Comparison of ENCODE assay signal across 8 cellular contexts in genomic region chr7:100270089-100270914, GRCh38. TPM values are rescaled to one million over a fixed set of nuclear protein-coding genes. Genes with fewer than 3 reads are reported as not detected.
DNase-seq lines count a peak whose midpoint lies in the region; FAIRE-seq and TF ChIP-seq lines count a peak whose summit lies in the region.
"Not testable (repeated sequence)": the region's sequence is repeated elsewhere in the genome, so short reads cannot be mapped to it uniquely, and the experiment has no call there.

No MANE protein-coding gene starts in this region.

- H3K4me1 Mint-ChIP-seq in CD4-positive, alpha-beta memory T cell = peaks cover 7 to 17% (median 12%) of the 10 kb centered on the region in 4 donors

- H3K4me1 ChIP-seq in CD4-positive, alpha-beta memory T cell (ENCODE audit: insufficient read depth, low read length); kidney (ENCODE audit: control insufficient read depth in 1 of 2, insufficient read depth in 1 of 2, low read depth in 1 of 2, low read length in 2 of 2): not testable (repeated sequence)
- H3K4me1 ChIP-seq in neutrophil (ENCODE audit: control insufficient read depth in 1 of 2, insufficient read depth in 1 of 2, low read depth in 1 of 2, low read length in 1 of 2) = peaks cover 22 to 23% of the 10 kb centered on the region in 2 experiments

- FAIRE-seq in kidney (lab: Jason Lieb, UNC) = not testable (repeated sequence)

- intact Hi-C loops in CD4-positive, alpha-beta memory T cell (cut with micrococcal nuclease) = loop anchor here (5.0 kb wide), 1 partner anchor 72 kb away; no protein-coding TSS in a partner anchor
- intact Hi-C loops in kidney (cut with DNase I) = not testable (repeated sequence)

- not testable (repeated sequence) for DNase-seq in CD4-positive, alpha-beta memory T cell; Jurkat, Clone E6-1 (ENCODE audit: low read depth, low spot score); epithelial cell of proximal tubule (ENCODE audit: low read depth)
- DNase-seq in SW480 (ENCODE audit: low spot score) (peak; percentile 41), amniotic epithelial cell (ENCODE audit: low read depth) (peak; percentile 10), kidney (peak; percentile 86), substantia nigra (lab: John Stamatoyannopoulos, UW) (peak in 33 of 49 donors; percentile 4 to 66 (median 22))

- H3K9ac ChIP-seq in kidney (ENCODE audit: low read length in 2 of 2) = peak overlapping the region in 1 of 2 donors; percentile 61

- CTCF ChIA-PET in CD4-positive, alpha-beta memory T cell (lab: Charles Lee; ENCODE audit: partially characterized antibody) = not testable (repeated sequence)

- not testable (repeated sequence) for H3K4me3 ChIP-seq in CD4-positive, alpha-beta memory T cell (ENCODE audit: low read length in 2 of 2)
- peak overlapping the region; percentile 58 for H3K4me3 ChIP-seq in Jurkat, Clone E6-1 (ENCODE audit: low read length)
- H3K4me3 ChIP-seq in epithelial cell of proximal tubule (ENCODE audit: low read depth, low read length) = peak overlapping the region; percentile 62
- peak overlapping the region; percentile 48 to 59 for H3K4me3 ChIP-seq in kidney (ENCODE audit: low read length in 2 of 2)
- peak overlapping the region; percentile 29 to 71 for H3K4me3 ChIP-seq in neutrophil (ENCODE audit: low read depth in 1 of 2, low read length in 1 of 2)

- TF ChIP-seq CTCF in epithelial cell of proximal tubule (conservative IDR thresholded peaks at IDR 0.05; ENCODE audit: low read depth, low read length); kidney (IDR thresholded peaks at IDR 0.05; ENCODE audit: borderline replicate concordance, extremely low read depth, insufficient read depth); neutrophil (IDR thresholded peaks at IDR 0.05): not testable (repeated sequence)

- H3K9me3 ChIP-seq in CD4-positive, alpha-beta memory T cell (ENCODE audit: control insufficient read depth in 1 of 2, low read length in 2 of 2); kidney (ENCODE audit: control insufficient read depth in 1 of 2, low read length in 2 of 2); neutrophil: not testable (repeated sequence)

- H3K27me3 Mint-ChIP-seq in CD4-positive, alpha-beta memory T cell = not testable (repeated sequence)

- not testable (repeated sequence) for H3K27me3 ChIP-seq in CD4-positive, alpha-beta memory T cell (ENCODE audit: insufficient read depth, low read length); neutrophil

- H3K36me3 ChIP-seq in CD4-positive, alpha-beta memory T cell (ENCODE audit: insufficient read depth, low read length); kidney (ENCODE audit: control insufficient read depth in 1 of 2, insufficient read depth in 2 of 2, low read length in 2 of 2); neutrophil: not testable (repeated sequence)

- H3K27ac ChIP-seq in CD4-positive, alpha-beta memory T cell (ENCODE audit: low read depth, low read length); neutrophil: not testable (repeated sequence)
- H3K27ac ChIP-seq in kidney (ENCODE audit: low read depth in 2 of 2, low read length in 2 of 2) = peak overlapping the region; percentile 54 to 80
- peak overlapping the region; percentile 86 for H3K27ac ChIP-seq in substantia nigra (ENCODE audit: low read depth, low read length, poor library complexity, severe bottlenecking)

- POLR2A ChIA-PET in CD4-positive, alpha-beta memory T cell (lab: Charles Lee; ENCODE audit: partially characterized antibody) = not testable (repeated sequence)

- not testable (repeated sequence) for H3K9me3 Mint-ChIP-seq in CD4-positive, alpha-beta memory T cell

- peak overlapping the region; percentile 71 to 90 (median 82) for H3K4me3 Mint-ChIP-seq in CD4-positive, alpha-beta memory T cell

- H3K36me3 Mint-ChIP-seq in CD4-positive, alpha-beta memory T cell = not testable (repeated sequence)

- H3K27ac Mint-ChIP-seq in CD4-positive, alpha-beta memory T cell = peak overlapping the region; percentile 3 to 73 (median 62)

RNA-seq across cellular contexts. Expression of gene SPDYE3, which starts 37.2 kb away (rescaled TPM):
- total RNA-seq in CD4-positive, alpha-beta memory T cell = not detected
- polyA plus RNA-seq in CD4-positive, alpha-beta memory T cell = 1 to 10 TPM; 6.3 to 9.9 TPM
- polyA plus RNA-seq in Jurkat, Clone E6-1 (2012; ENCODE audit: insufficient read depth, insufficient read length) = 8.8 TPM
- total RNA-seq in epithelial cell of proximal tubule (not detected in 2 replicates), kidney (not detected)
- not detected for polyA plus RNA-seq in kidney (ENCODE audit: insufficient read depth, low read depth, low replicate concordance)

RNA-seq across cellular contexts. Expression of gene PVRIG, which starts 50.6 kb away (rescaled TPM):
- 10 to 100 TPM; 77.4 to 85.2 TPM for total RNA-seq in CD4-positive, alpha-beta memory T cell
- 10 to 100 TPM; 68.2 to 87.3 TPM for polyA plus RNA-seq in CD4-positive, alpha-beta memory T cell
- 40.3 TPM for polyA plus RNA-seq in Jurkat, Clone E6-1 (2012; ENCODE audit: insufficient read depth, insufficient read length)
- total RNA-seq in epithelial cell of proximal tubule (not detected in 2 replicates), kidney (3.2 TPM)
- polyA plus RNA-seq in kidney (ENCODE audit: insufficient read depth, low read depth, low replicate concordance) = not detected

Comparison
In these comparisons a context has a peak if more than half of its experiments do, and no peak if none do; other contexts are left out.
1. RNA of gene PVRIG, which starts 50.6 kb away (total RNA-seq): 77.4 to 85.2 TPM in CD4-positive, alpha-beta memory T cell; 3.2 TPM in kidney (single experiment) and not detected in epithelial cell of proximal tubule; every median in the first group is over 10 times any median in the second.